Comparison of ENCODE assay signal across 11 cellular contexts in the genomic region with DNA sequence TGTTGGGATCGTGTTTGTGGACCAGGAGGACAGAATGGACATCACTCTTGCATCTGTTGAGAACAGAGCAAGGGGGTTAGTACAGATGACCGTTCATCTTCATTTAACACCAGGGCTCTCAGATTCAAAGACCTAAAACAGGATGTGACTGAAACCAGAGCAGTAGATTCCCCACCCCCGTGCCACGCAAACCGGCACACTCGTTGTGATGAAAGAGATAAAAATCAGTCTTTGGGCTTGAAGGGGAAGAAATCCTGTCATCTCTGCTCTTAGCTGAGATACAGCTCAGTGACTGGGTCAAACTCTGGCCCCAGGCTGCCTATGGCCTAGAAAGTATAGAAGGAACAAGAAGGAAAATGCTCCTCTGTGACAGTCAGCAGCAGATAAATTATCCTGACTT.
DNase-seq lines count a peak whose midpoint lies in the region; ATAC-seq and TF ChIP-seq lines count a peak whose summit lies in the region.
"Had no signal": no experiment of that assay in that cellular context is flagged by ENCODE, and none has a peak within 500 bp of the region (broad histone marks: within the 10 kb centered on the region; RNA-seq: fewer than 3 reads in every experiment).

No MANE protein-coding gene starts in this region.

- ATAC-seq in GM19351 (IDR thresholded peaks at IDR 0.05; ENCODE audit: unreplicated experiment) (peak; percentile 47), psoas muscle (no peak)
- ATAC-seq: HCT116 had no signal

- H3K4me3 ChIP-seq in psoas muscle: no peak overlapping the region
- H3K4me3 ChIP-seq: BLaER1 treated with 17β-estradiol and CSF1 and Interleukin-3, amounts not matched to agents 10 nM and 100 nM; sigmoid colon had no signal

- no peaks in the 10 kb centered on the region for H3K4me1 ChIP-seq in psoas muscle
- H3K4me1 ChIP-seq: sigmoid colon had no signal

- intact Hi-C loops in psoas muscle (cut with DNase I): loop anchor here in 1 of 2 donors (5.0 kb wide), 2 partner anchors 87 to 987 kb away; no protein-coding TSS in a partner anchor

- DNase-seq in activated CD4-positive, CD25-positive, alpha-beta regulatory T cell treated with anti-CD3 and anti-CD28 coated beads, Interleukin-2, amount 50 U/mL, for 72 hours: peak; percentile 71
- DNase-seq in activated naive CD4-positive, alpha-beta T cell treated with Interleukin-2 at 50 U/mL for 16 hours: peak; percentile 80
- peak; percentile 79 for DNase-seq in stimulated activated CD4-positive, alpha-beta T cell treated with anti-CD3 and anti-CD28 coated beads, Interleukin-4, amount 100 ng/mL, for 1 hour
- DNase-seq in H4 (ENCODE audit: low spot score): no peak
- no peak for DNase-seq in anterior cingulate cortex (lab: John Stamatoyannopoulos, UW)
- no peak for DNase-seq in SKM-1 treated with dmso at 0.1 percent for 144 hours (lab: John Stamatoyannopoulos, UW; ENCODE audit: unreplicated experiment)
- no peak for DNase-seq in psoas muscle
- DNase-seq: sigmoid colon had no signal

- TF ChIP-seq CTCF in psoas muscle (IDR thresholded peaks at IDR 0.05): no peak

- H3K27me3 ChIP-seq in psoas muscle (ENCODE audit: insufficient read depth in 3 of 3, low read length in 2 of 3): no peaks in the 10 kb centered on the region
- H3K27me3 ChIP-seq: BLaER1 treated with 17β-estradiol and CSF1 and Interleukin-3, amounts not matched to agents 10 nM and 100 nM had no signal

- H3K9me3 ChIP-seq in psoas muscle: no peaks in the 10 kb centered on the region
- H3K9me3 ChIP-seq: BLaER1 treated with 17β-estradiol and CSF1 and Interleukin-3, amounts not matched to agents 10 nM and 100 nM; sigmoid colon had no signal

- no peak overlapping the region for H3K27ac ChIP-seq in psoas muscle
- H3K27ac ChIP-seq: BLaER1 treated with 17β-estradiol and CSF1 and Interleukin-3, amounts not matched to agents 10 nM and 100 nM; sigmoid colon had no signal

- 56 to 61% (median 57%) methylated on average over 6 of the region's 6 CpGs for WGBS in psoas muscle, 3 donors

- H3K36me3 ChIP-seq in psoas muscle (ENCODE audit: insufficient read depth in 1 of 2, low read depth in 1 of 2): no peaks in the 10 kb centered on the region
- H3K36me3 ChIP-seq: sigmoid colon had no signal

Comparison
In these comparisons a context has a peak if more than half of its experiments do, and no peak if none do; other contexts are left out.
1. DNase-seq: peak in activated CD4-positive, CD25-positive, alpha-beta regulatory T cell treated with anti-CD3 and anti-CD28 coated beads, Interleukin-2, amount 50 U/mL, for 72 hours (single experiment), activated naive CD4-positive, alpha-beta T cell treated with Interleukin-2 at 50 U/mL for 16 hours (single experiment) and stimulated activated CD4-positive, alpha-beta T cell treated with anti-CD3 and anti-CD28 coated beads, Interleukin-4, amount 100 ng/mL, for 1 hour (single experiment); none in H4 (single experiment), anterior cingulate cortex (0 of 58), SKM-1 treated with dmso at 0.1 percent for 144 hours (single experiment) and psoas muscle (0 of 2).